26 cellular contexts compared by ENCODE assay signal in the genomic region with DNA sequence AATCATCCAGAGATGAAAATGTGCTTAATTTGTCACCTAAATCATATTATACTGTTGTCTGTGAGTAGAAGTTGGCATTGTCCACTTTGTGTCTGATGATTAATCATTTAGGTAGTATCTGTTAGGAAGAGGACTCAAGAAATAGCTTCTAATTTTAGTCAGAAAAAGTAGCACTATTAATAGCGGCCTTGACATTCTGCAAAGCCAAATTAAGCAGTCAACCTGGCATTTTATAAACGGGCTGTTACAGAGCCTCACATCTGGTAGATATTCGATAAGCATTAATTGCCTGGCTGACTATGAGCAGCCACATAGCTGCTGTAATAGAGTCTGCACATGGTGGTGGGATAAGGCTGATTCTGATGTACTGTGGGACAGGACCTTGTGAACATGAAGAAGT.
DNase-seq lines count a peak whose midpoint lies in the region; ATAC-seq, FAIRE-seq and TF ChIP-seq lines count a peak whose summit lies in the region.
"Had no signal": no experiment of that assay in that cellular context is flagged by ENCODE, and none has a peak within 500 bp of the region (broad histone marks: within the 10 kb centered on the region; RNA-seq: fewer than 3 reads in every experiment).

No MANE protein-coding gene starts in this region.

- no peaks in the 10 kb centered on the region for H3K36me3 ChIP-seq in left ventricle myocardium inferior
- H3K36me3 ChIP-seq: heart left ventricle, ovary, transverse colon had no signal

- no peak for TF ChIP-seq POLR2A in H54 (IDR thresholded peaks at IDR 0.05; ENCODE audit: low read depth, low read length)

- no peak for FAIRE-seq in H54 (lab: Jason Lieb, UNC)

- H3K9me3 ChIP-seq in left ventricle myocardium inferior (replicated peaks): no peaks in the 10 kb centered on the region
- H3K9me3 ChIP-seq: heart left ventricle, ovary, transverse colon had no signal

- H3K27ac ChIP-seq in left ventricle myocardium inferior (replicated peaks) (no peak overlapping the region), temporal lobe (ENCODE audit: low read depth, low read length) (peak overlapping the region; percentile 73)
- H3K27ac ChIP-seq: heart left ventricle, ovary, PC-9, transverse colon had no signal

- peaks cover 17% of the 10 kb centered on the region for H3K4me1 ChIP-seq in left ventricle myocardium inferior
- H3K4me1 ChIP-seq: transverse colon had no signal

- intact Hi-C loops in left ventricle myocardium inferior (cut with micrococcal nuclease) (no loop called here), Right ventricle myocardium inferior (cut with DNase I) (no loop called here)

- no peak for DNase-seq in left ventricle myocardium inferior
- no peak for DNase-seq in Right ventricle myocardium inferior (ENCODE audit: missing footprints)
- peak; percentile 47 for DNase-seq in NCI-H2171 treated with DMSO at 0.1 percent for 48 hours (lab: John Stamatoyannopoulos, UW)
- no peak for DNase-seq in H54 (ENCODE audit: insufficient read length, low spot score)
- DNase-seq in effector CD8-positive, alpha-beta T cell (lab: John Stamatoyannopoulos, UW): no peak
- DNase-seq: 8988T; activated CD4-positive, alpha-beta T cell treated with anti-CD3 and anti-CD28 coated beads for 4 hours; activated naive CD4-positive, alpha-beta T cell treated with anti-CD3 and anti-CD28 coated beads, Interleukin-2, amount 50 U/mL, for 16 hours; activated T-cell treated with anti-CD3 and anti-CD28 coated beads, Interleukin-2, amount 50 U/mL, for 72 hours; aorta; CD8-positive, alpha-beta T cell; GF-D8; heart left ventricle; midbrain; NCI-H1048; NCI-H187; NCI-H345; ovary; PC-9; stimulated activated naive CD8-positive, alpha-beta T cell treated with anti-CD3 and anti-CD28 coated beads, Interleukin-15, amount 100 ng/mL, for 72 hours; T-helper 2 cell; transverse colon had no signal

- H3K27me3 ChIP-seq in left ventricle myocardium inferior (ENCODE audit: low read depth): no peaks in the 10 kb centered on the region
- H3K27me3 ChIP-seq: heart left ventricle, ovary, transverse colon had no signal

- no peak for ATAC-seq in Right ventricle myocardium inferior
- peak; percentile 56 for ATAC-seq in HG02852 (IDR thresholded peaks at IDR 0.05; ENCODE audit: unreplicated experiment)
- no peak for ATAC-seq in GM18498 (IDR thresholded peaks at IDR 0.05; ENCODE audit: unreplicated experiment)
- ATAC-seq: activated T-cell treated with anti-CD3 and anti-CD28 coated beads, Interleukin-2, amount 50 U/mL, for 72 hours; CD8-positive, alpha-beta T cell; GM23338; stimulated activated naive CD8-positive, alpha-beta T cell treated with anti-CD3 and anti-CD28 coated beads, Interleukin-15, amount 100 ng/mL, for 72 hours had no signal

- TF ChIP-seq CTCF in left ventricle myocardium inferior (IDR thresholded peaks at IDR 0.05; ENCODE audit: borderline replicate concordance): no peak

- peak overlapping the region; percentile 0 for H3K4me3 ChIP-seq in left ventricle myocardium inferior
- H3K4me3 ChIP-seq: GM23338, heart left ventricle, ovary, PC-9, transverse colon had no signal
